ENCODE assay signal across 33 cellular contexts in the genomic region with DNA sequence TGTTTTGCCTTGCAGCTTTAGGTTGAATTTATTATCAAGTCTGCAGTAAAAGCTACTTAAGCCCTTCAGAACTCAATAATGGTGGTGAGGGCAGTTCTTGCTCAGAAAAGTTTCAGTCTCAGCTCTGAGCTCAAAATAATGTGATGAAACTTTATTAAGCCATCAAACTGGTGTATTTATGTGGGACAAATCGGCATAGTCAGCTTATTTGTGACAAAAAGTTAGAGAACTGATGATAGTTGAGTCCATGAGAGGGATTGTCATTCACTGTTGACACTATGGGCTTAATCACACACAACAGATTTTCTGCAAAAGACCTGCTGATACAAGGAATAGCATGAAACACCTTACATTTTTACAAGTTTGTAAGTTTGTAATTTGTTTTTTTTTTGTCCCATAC.
"Had no signal": no experiment of that assay in that cellular context is flagged by ENCODE, and none has a peak within 500 bp of the region (broad histone marks: within the 10 kb centered on the region; RNA-seq: fewer than 3 reads in every experiment).

No MANE protein-coding gene starts in this region.

- DNase-seq: activated B cell treated with CpG ODN at 0.5 μM for 24 hours; activated CD4-positive, alpha-beta memory T cell treated with anti-CD3 and anti-CD28 coated beads for 36 hours; activated CD4-positive, alpha-beta T cell treated with anti-CD3 and anti-CD28 coated beads for 4 hours; activated CD4-positive, alpha-beta T cell treated with anti-CD3 and anti-CD28 coated beads, Interleukin-2, amount 10 ng/mL, durations not matched to agents 24 days and 14 days; activated CD4-positive, alpha-beta T cell treated with anti-CD3 and anti-CD28 coated beads, Interleukin-2, amount 50 U/mL, for 1 hour; activated CD4-positive, alpha-beta T cell treated with anti-CD3 and anti-CD28 coated beads, Interleukin-2, amount 50 U/mL, for 4 hours; activated CD4-positive, CD25-positive, alpha-beta regulatory T cell treated with anti-CD3 and anti-CD28 coated beads, Interleukin-2, amount 50 U/mL, for 72 hours; activated CD8-positive, alpha-beta memory T cell treated with anti-CD3 and anti-CD28 coated beads, Interleukin-2, amount 50 U/mL, for 4 hours; activated CD8-positive, alpha-beta T cell treated with anti-CD3 and anti-CD28 coated beads for 36 hours; activated effector memory CD4-positive, alpha-beta T cell treated with anti-CD3 and anti-CD28 coated beads, Interleukin-2, amount 50 U/mL, for 16 hours; activated gamma-delta T cell treated with Interleukin-2 at 50 U/mL for 16 hours; activated naive CD4-positive, alpha-beta T cell; activated naive CD4-positive, alpha-beta T cell treated with anti-CD3 and anti-CD28 coated beads for 36 hours; activated naive CD4-positive, alpha-beta T cell treated with anti-CD3 and anti-CD28 coated beads, Interleukin-2, amount 50 U/mL, for 16 hours; activated naive CD8-positive, alpha-beta T cell treated with anti-CD3 and anti-CD28 coated beads for 36 hours; activated T-cell treated with anti-CD3 and anti-CD28 coated beads for 4 hours; activated T-cell treated with anti-CD3 and anti-CD28 coated beads, Interleukin-2, amount 50 U/mL, for 1 hour; activated T-cell treated with anti-CD3 and anti-CD28 coated beads, Interleukin-2, amount 50 U/mL, for 4 hours; activated T-cell treated with anti-CD3 and anti-CD28 coated beads, Interleukin-2, amount 50 U/mL, for 72 hours; adrenal gland; amniotic stem cell; aorta; body of pancreas; brain microvascular endothelial cell; central memory CD4-positive, alpha-beta T cell; T-helper 2 cell; T-helper 9 cell had no signal

- H3K36me3 ChIP-seq: adrenal gland, brain microvascular endothelial cell, breast epithelium had no signal

- H3K9me3 ChIP-seq: adrenal gland, body of pancreas, breast epithelium had no signal

- ATAC-seq: activated CD8-positive, alpha-beta T cell treated with anti-CD3 and anti-CD28 coated beads for 36 hours; activated naive CD4-positive, alpha-beta T cell treated with anti-CD3 and anti-CD28 coated beads, Interleukin-2, amount 50 U/mL, for 72 hours; activated T-cell treated with anti-CD3 and anti-CD28 coated beads, Interleukin-2, amount 50 U/mL, for 4 hours; activated T-cell treated with anti-CD3 and anti-CD28 coated beads, Interleukin-2, amount 50 U/mL, for 72 hours; activated T-helper 17 cell treated with anti-CD3 and anti-CD28 coated beads, Interleukin-2, amount 50 U/mL, for 72 hours; body of pancreas had no signal

- H3K4me1 ChIP-seq: adrenal gland, body of pancreas, breast epithelium had no signal

- H3K27ac ChIP-seq: adrenal gland, body of pancreas, brain microvascular endothelial cell, breast epithelium, VCaP had no signal

- H3K27me3 ChIP-seq: adrenal gland, body of pancreas, brain microvascular endothelial cell, breast epithelium had no signal

- FAIRE-seq: astrocyte, TTC549 had no signal

- H3K4me3 ChIP-seq: adrenal gland, body of pancreas, breast epithelium had no signal
